Comparison of ENCODE assay signal across 27 cellular contexts in the genomic region with DNA sequence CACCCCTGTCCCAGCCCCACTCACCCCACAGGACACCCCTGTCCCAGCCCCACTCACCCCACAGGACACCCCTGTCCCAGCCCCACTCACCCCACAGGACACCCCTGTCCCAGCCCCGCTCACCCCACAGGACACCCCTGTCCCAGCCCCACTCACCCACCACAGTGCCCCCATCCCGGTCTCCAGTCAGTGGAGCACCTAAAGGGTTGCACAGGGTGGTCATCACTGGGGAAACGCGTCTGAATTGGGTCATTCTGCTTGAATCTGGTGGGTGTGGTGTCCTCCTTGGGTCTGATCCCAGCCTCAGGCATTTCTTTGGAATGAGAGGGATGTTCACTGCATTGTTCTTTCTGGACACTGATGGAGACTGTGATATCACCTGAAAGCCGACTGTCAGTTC.
"Had no signal": no experiment of that assay in that cellular context is flagged by ENCODE, and none has a peak within 500 bp of the region (broad histone marks: within the 10 kb centered on the region; RNA-seq: fewer than 3 reads in every experiment).

No MANE protein-coding gene starts in this region.

- DNase-seq: activated CD4-positive, alpha-beta T cell treated with anti-CD3 and anti-CD28 coated beads for 1 hour; activated CD4-positive, alpha-beta T cell treated with anti-CD3 and anti-CD28 coated beads for 48 hours; activated CD4-positive, alpha-beta T cell treated with anti-CD3 and anti-CD28 coated beads, Interleukin-2, amount 50 U/mL, for 1 hour; activated CD4-positive, alpha-beta T cell treated with anti-CD3 and anti-CD28 coated beads, Interleukin-2, amount 50 U/mL, for 48 hours; activated effector memory CD4-positive, alpha-beta T cell treated with Interleukin-2 at 50 U/mL for 16 hours; activated gamma-delta T cell treated with Interleukin-2 at 50 U/mL for 16 hours; activated naive CD4-positive, alpha-beta T cell treated with anti-CD3 and anti-CD28 coated beads, Interleukin-2, amount 50 U/mL, for 16 hours; activated naive CD4-positive, alpha-beta T cell treated with Interleukin-2 at 50 U/mL for 16 hours; activated T-cell treated with anti-CD3 and anti-CD28 coated beads, Interleukin-2, amount 50 U/mL, for 4 hours; amniotic stem cell; anterior cingulate cortex; brain microvascular endothelial cell; effector CD4-positive, alpha-beta T cell; effector memory CD8-positive, alpha-beta T cell; erythroblast; foreskin keratinocyte; gastrocnemius medialis; glutamatergic neuron; heart left ventricle; T-helper 2 cell had no signal

- H3K4me3 Mint-ChIP-seq: activated naive CD8-positive, alpha-beta T cell; activated T-cell treated with anti-CD3 and anti-CD28 coated beads, Interleukin-2, amount 50 U/mL, for 4 hours; activated T-helper 17 cell treated with anti-CD3 and anti-CD28 coated beads, Interleukin-2, amount 50 U/mL, for 72 hours; central memory CD8-positive, alpha-beta T cell; dendritic cell treated with granulocyte-macrophage colony-stimulating factor and Interleukin-4, amounts not matched to agents 40 ng/mL and 50 ng/mL, for 4 days; effector memory CD8-positive, alpha-beta T cell; WTC11 had no signal

- H3K36me3 Mint-ChIP-seq: activated naive CD8-positive, alpha-beta T cell had no signal

- H3K27ac Mint-ChIP-seq: activated naive CD8-positive, alpha-beta T cell; activated T-helper 17 cell treated with anti-CD3 and anti-CD28 coated beads, Interleukin-2, amount 50 U/mL, for 72 hours; dendritic cell treated with granulocyte-macrophage colony-stimulating factor and Interleukin-4, amounts not matched to agents 40 ng/mL and 50 ng/mL, for 4 days; effector memory CD8-positive, alpha-beta T cell; WTC11 had no signal

- ATAC-seq: activated T-cell treated with anti-CD3 and anti-CD28 coated beads, Interleukin-2, amount 50 U/mL, for 4 hours; activated T-helper 17 cell treated with anti-CD3 and anti-CD28 coated beads, Interleukin-2, amount 50 U/mL, for 72 hours; effector memory CD8-positive, alpha-beta T cell; foreskin keratinocyte; gastrocnemius medialis; heart left ventricle; WTC11 had no signal

- H3K27me3 Mint-ChIP-seq: central memory CD8-positive, alpha-beta T cell; dendritic cell treated with granulocyte-macrophage colony-stimulating factor and Interleukin-4, amounts not matched to agents 40 ng/mL and 50 ng/mL, for 4 days had no signal

- H3K4me1 Mint-ChIP-seq: activated T-helper 17 cell treated with anti-CD3 and anti-CD28 coated beads, Interleukin-2, amount 50 U/mL, for 72 hours; central memory CD8-positive, alpha-beta T cell had no signal

- FAIRE-seq: astrocyte, bronchial epithelial cell had no signal
